In the genomic region with DNA sequence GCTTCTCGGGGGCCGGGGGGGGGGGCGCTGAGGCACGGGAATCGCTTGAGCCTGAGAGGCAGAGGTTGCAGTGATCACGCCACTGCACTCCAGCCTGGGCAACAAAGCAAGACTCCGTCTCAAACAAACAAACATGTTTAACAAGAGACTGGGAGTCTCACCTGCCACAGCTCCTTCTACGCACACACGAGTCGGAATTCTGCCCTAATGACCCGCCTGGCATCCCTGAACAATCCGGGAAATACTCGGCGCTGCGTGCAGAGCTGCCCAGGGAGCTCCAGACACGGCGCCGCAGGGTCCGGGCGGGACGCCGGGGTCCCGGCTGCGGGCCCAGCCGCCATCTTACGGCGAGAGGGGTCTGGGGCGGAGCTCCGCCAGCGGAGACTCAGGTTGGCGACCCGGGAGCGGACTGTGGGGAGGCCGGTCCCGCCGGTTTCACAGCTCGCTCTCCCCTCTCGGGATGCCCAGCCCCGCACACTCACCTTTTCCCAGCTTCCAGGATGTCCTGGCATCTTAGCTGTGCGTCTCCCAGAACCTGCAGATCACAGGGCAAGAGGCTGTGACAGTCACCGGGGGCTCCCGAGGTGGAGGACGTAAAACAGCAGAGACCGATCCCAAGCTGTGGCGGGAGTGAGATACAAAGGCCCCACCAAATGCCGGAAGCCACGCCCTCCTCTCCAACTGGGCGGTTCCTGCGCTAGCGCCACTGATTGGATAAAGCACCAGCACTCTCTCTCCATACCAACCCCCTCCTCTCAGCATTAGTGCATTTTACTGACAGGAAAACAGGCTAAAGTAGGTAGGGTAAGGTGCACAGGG, we compare ENCODE assay signal across 8 cellular contexts. TPM values are rescaled to one million over a fixed set of nuclear protein-coding genes. Genes with fewer than 3 reads are reported as not detected.
DNase-seq lines count a peak whose midpoint lies in the region; ATAC-seq and TF ChIP-seq lines count a peak whose summit lies in the region.

No MANE protein-coding gene starts in this region.

- ATAC-seq in GM19438 (IDR thresholded peaks at IDR 0.05; ENCODE audit: low read depth, unreplicated experiment) = peak; percentile 99

- DNase-seq in CD1c-positive myeloid dendritic cell (ENCODE audit: extremely low spot score) = peak; percentile 91
- peak; percentile 85 for DNase-seq in HK-2 (ENCODE audit: unreplicated experiment)
- peak; percentile 58 for DNase-seq in NK-92 treated with Interleukin-12 subunit alpha and Interleukin-12 subunit beta, amount 100 ng/mL, for 24 hours (lab: John Stamatoyannopoulos, UW)
- DNase-seq in activated CD8-positive, alpha-beta memory T cell treated with anti-CD3 and anti-CD28 coated beads, Interleukin-2, amount 50 U/mL, for 4 hours = peak; percentile 91
- DNase-seq in endothelial cell (ENCODE audit: low spot score) = peak; percentile 89
- peak; percentile 85 to 92 for DNase-seq in mesothelial cell of epicardium (ENCODE audit: low spot score in 2 of 2, unreplicated experiment in 2 of 2)
- peak; percentile 83 to 89 for DNase-seq in stimulated activated CD8-positive, alpha-beta memory T cell treated with anti-CD3 and anti-CD28 coated beads, Interleukin-15, amount 100 ng/mL, for 48 hours (ENCODE audit: low read depth in 2 of 2)

- H3K27ac Mint-ChIP-seq in endothelial cell (ENCODE audit: unreplicated experiment) = peak overlapping the region; percentile 91
- peak overlapping the region; percentile 98 for H3K27ac Mint-ChIP-seq in mesothelial cell of epicardium

- H3K36me3 Mint-ChIP-seq in endothelial cell (ENCODE audit: low read depth, unreplicated experiment) (peaks cover 8% of the 10 kb centered on the region), mesothelial cell of epicardium (peaks cover 15% of the 10 kb centered on the region)

- peak overlapping the region; percentile 96 for H3K4me3 Mint-ChIP-seq in endothelial cell (ENCODE audit: unreplicated experiment)
- H3K4me3 Mint-ChIP-seq in mesothelial cell of epicardium = peak overlapping the region; percentile 98

- H3K27me3 Mint-ChIP-seq in endothelial cell (ENCODE audit: unreplicated experiment) (peaks cover 2% of the 10 kb centered on the region), mesothelial cell of epicardium (ENCODE audit: low read depth) (no peaks in the 10 kb centered on the region)

- no peak for TF ChIP-seq CTCF in endothelial cell (IDR thresholded peaks at IDR 0.05; ENCODE audit: unreplicated experiment)
- no peak for TF ChIP-seq CTCF in mesothelial cell of epicardium (IDR thresholded peaks at IDR 0.05; ENCODE audit: unreplicated experiment)

- H3K9me3 Mint-ChIP-seq in endothelial cell (ENCODE audit: unreplicated experiment) (no peaks in the 10 kb centered on the region), mesothelial cell of epicardium (no peaks in the 10 kb centered on the region)

- H3K4me1 Mint-ChIP-seq in endothelial cell (ENCODE audit: unreplicated experiment) (peaks cover 13% of the 10 kb centered on the region), mesothelial cell of epicardium (peaks cover 47% of the 10 kb centered on the region)

RNA-seq across cellular contexts. Expression of a gene that starts 23.6 kb away (rescaled TPM):
- 10.6 TPM for total RNA-seq in endothelial cell (ENCODE audit: unreplicated experiment)
- total RNA-seq in mesothelial cell of epicardium = 10.7 to 12.3 TPM (median 11.7 TPM) in 3 replicates

Comparison
In these comparisons a context has a peak if more than half of its experiments do, and no peak if none do; other contexts are left out.
1. Peak in every context shown above with its lines: DNase-seq and ATAC-seq.